Comparison of ENCODE assay signal across 1 cellular context in genomic region chr16:67917140-67917851, GRCh38.
TF ChIP-seq lines count a peak whose summit lies in the region.

No MANE protein-coding gene starts in this region.

TF ChIP-seq in HepG2, 621 proteins besides CTCF, POLR2A, EP300 and RAD21:
- TF ChIP-seq AGO1 (IDR thresholded peaks at IDR 0.05; ENCODE audit: low read depth, low read length, poor library complexity, severe bottlenecking) (no peak), MEF2D (CRISPR knock-in tag; IDR thresholded peaks at IDR 0.05) (no peak), STAT6 (CRISPR knock-in tag; IDR thresholded peaks at IDR 0.05; ENCODE audit: borderline replicate concordance) (no peak), CC2D1A (CRISPR knock-in tag; IDR thresholded peaks at IDR 0.05) (no peak), ZNF263 (CRISPR knock-in tag; IDR thresholded peaks at IDR 0.05) (peak; percentile 28; the same call in 1 of the 2 replicates), ZNF367 (CRISPR knock-in tag; IDR thresholded peaks at IDR 0.05; ENCODE audit: borderline replicate concordance) (no peak), TEAD3 (CRISPR knock-in tag; optimal IDR thresholded peaks at IDR 0.05; ENCODE audit: borderline replicate concordance) (peak; percentile 23)
TF ChIP-seq in HepG2: peak in this region for 2.
